Comparison of ENCODE assay signal across 7 cellular contexts in genomic region chr12:13534645-13535398, GRCh38.
A peak's percentile ranks its signal among the peaks of the same experiment; 100 is the strongest.
DNase-seq lines count a peak whose midpoint lies in the region; ATAC-seq, FAIRE-seq and TF ChIP-seq lines count a peak whose summit lies in the region.

No MANE protein-coding gene starts in this region.

- ATAC-seq in SK-N-SH treated with all-trans-retinoic acid at 6 μM for 48 hours (peak; percentile 84), HG02798 (IDR thresholded peaks at IDR 0.05; ENCODE audit: poor library complexity, unreplicated experiment) (no peak)
- no peak for ATAC-seq in stimulated activated naive CD8-positive, alpha-beta T cell treated with anti-CD3 and anti-CD28 coated beads, Interleukin-15, Interleukin-2, amounts not matched to agents 100 U/mL and 50 U/mL, for 24 hours

- H2BK20ac ChIP-seq in H1 (ENCODE audit: low read length) = no peak overlapping the region

- TF ChIP-seq CTCF in H1 (IDR thresholded peaks at IDR 0.05; ENCODE audit: control extremely low read depth in 1 of 3, insufficient read depth in 1 of 3, low read depth in 1 of 3, low read length in 3 of 3) = peak; percentile 67 to 96 (median 93)

- H3K23ac ChIP-seq in H1 (ENCODE audit: insufficient read length) (no peak overlapping the region), mesenchymal stem cell (ENCODE audit: low read length in 2 of 2) (no peak overlapping the region)

- H2BK5ac ChIP-seq in H1 (ENCODE audit: low read depth, low read length) (peak overlapping the region; percentile 85; the same call in 1 of the 2 replicates), mesenchymal stem cell (ENCODE audit: low read depth, low read length, poor library complexity, severe bottlenecking) (no peak overlapping the region)

- H2BK15ac ChIP-seq in H1 (ENCODE audit: low read length) (0 out of 2 replicates have a peak overlapping the region, but pooled peaks have one; percentile 67), mesenchymal stem cell (ENCODE audit: low read depth, poor library complexity, severe bottlenecking) (no peak overlapping the region)

- TF ChIP-seq EP300 in H1 (IDR thresholded peaks at IDR 0.05; ENCODE audit: borderline replicate concordance in 1 of 2, low read depth in 2 of 2, low read length in 2 of 2) = no peak

- H3K9me3 ChIP-seq in H1 (ENCODE audit: insufficient read depth in 2 of 2, low read depth in 1 of 2, low read length in 1 of 2) = no peaks in the 10 kb centered on the region
- H3K9me3 ChIP-seq in mesenchymal stem cell (ENCODE audit: control insufficient read depth, low read length) = no peaks in the 10 kb centered on the region

- H3K14ac ChIP-seq in H1 (ENCODE audit: insufficient read length) (no peak overlapping the region), mesenchymal stem cell (ENCODE audit: low read length in 2 of 2) (no peak overlapping the region)

- H3K56ac ChIP-seq in H1 (replicated peaks; ENCODE audit: insufficient read length, low read depth, low read length) = no peak overlapping the region

- H4K91ac ChIP-seq in H1 (replicated peaks; ENCODE audit: insufficient read length, low read length) = no peak overlapping the region
- H4K91ac ChIP-seq in mesenchymal stem cell (ENCODE audit: low read length) = no peak overlapping the region

- CTCF ChIA-PET in H1 (lab: Charles Lee; ENCODE audit: partially characterized antibody) = interaction anchor here (0.6 to 4.0 kb wide), 72 partner anchors 11 to 1343 kb away, joined by 3 to 30 read pairs (median 4); no protein-coding TSS in a partner anchor

- H3K4ac ChIP-seq in H1 (replicated peaks; ENCODE audit: insufficient read length, low read depth, low read length) = no peak overlapping the region
- no peak overlapping the region for H3K4ac ChIP-seq in mesenchymal stem cell (ENCODE audit: low read depth in 1 of 2, low read length in 2 of 2)

- H3K18ac ChIP-seq in H1 (ENCODE audit: extremely low read depth, low read length) (peak overlapping the region; percentile 89), mesenchymal stem cell (ENCODE audit: low read depth in 1 of 2, low read length in 2 of 2) (no peak overlapping the region)

- H4K8ac ChIP-seq in H1 (ENCODE audit: extremely low read depth, insufficient read depth, low read length) = no peak overlapping the region
- H4K8ac ChIP-seq in mesenchymal stem cell (ENCODE audit: low read length) = no peak overlapping the region

- H3K36me3 ChIP-seq in H1 (ENCODE audit: control insufficient read depth in 2 of 4, insufficient read depth in 4 of 4, low read length in 3 of 4) = no peaks in the 10 kb centered on the region
- no peaks in the 10 kb centered on the region for H3K36me3 ChIP-seq in mesenchymal stem cell (ENCODE audit: control insufficient read depth in 1 of 2, insufficient read depth in 2 of 2, low read depth in 1 of 2, low read length in 2 of 2)

- WGBS in H1 (ENCODE audit: extremely low coverage in 1 of 2, insufficient coverage in 1 of 2, insufficient read length in 1 of 2, insufficient replicate concordance in 2 of 2, low coverage in 1 of 2, low lambda C conversion rate in 2 of 2, missing lambda C conversion rate in 1 of 2), 2 experiments = 31% methylated on average over 8 of the region's 8 CpGs; no CpG with 5 or more reads in 1 of the 2 experiments
- WGBS in mesenchymal stem cell = 34% methylated on average over 7 of the region's 8 CpGs

- peak; percentile 77 for FAIRE-seq in H1 (lab: Jason Lieb, UNC)

- H3K4me2 ChIP-seq in H1 (ENCODE audit: insufficient read depth in 1 of 2, low read depth in 2 of 2, low read length in 2 of 2) (peak overlapping the region; percentile 33 to 48; a peak in 3 of 4 replicates), mesenchymal stem cell (ENCODE audit: low read length, poor library complexity, severe bottlenecking) (peak overlapping the region; percentile 59)

- H2BK12ac ChIP-seq in H1 (ENCODE audit: low read depth, low read length) (no peak overlapping the region), mesenchymal stem cell (ENCODE audit: low read length in 2 of 2) (no peak overlapping the region)

- no peaks in the 10 kb centered on the region for H3K79me2 ChIP-seq in H1 (ENCODE audit: control insufficient read depth in 1 of 2, insufficient read depth in 2 of 2, low read length in 2 of 2)

- H4K5ac ChIP-seq in H1 (ENCODE audit: insufficient read length, low read depth, low read length) = no peak overlapping the region

- no peak overlapping the region for H3K9ac ChIP-seq in H1 (replicated peaks in 1 of 4; ENCODE audit: extremely low read depth in 1 of 4, low read depth in 3 of 4, low read length in 3 of 4)
- H3K9ac ChIP-seq in mesenchymal stem cell (ENCODE audit: low read length) = peak overlapping the region; percentile 66

- H3K79me1 ChIP-seq in H1 (ENCODE audit: low read depth, low read length) (no peaks in the 10 kb centered on the region), mesenchymal stem cell (replicated peaks; ENCODE audit: low read length, poor library complexity, severe bottlenecking) (no peaks in the 10 kb centered on the region)

- no peaks in the 10 kb centered on the region for H4K20me1 ChIP-seq in H1 (replicated peaks in 1 of 2; ENCODE audit: control insufficient read depth in 1 of 2, insufficient read depth in 2 of 2, low read length in 2 of 2)

- H3K27ac ChIP-seq in H1 (ENCODE audit: low read depth, low read length) (no peak overlapping the region), mesenchymal stem cell (ENCODE audit: low read length, poor library complexity, severe bottlenecking) (no peak overlapping the region)

- in situ Hi-C loops in G401 (cut with HindIII; ENCODE audit: low sequenced_read_pairs) = no loop called here

- H2AFZ ChIP-seq in H1 (ENCODE audit: low read length) (peak overlapping the region; percentile 99), mesenchymal stem cell (ENCODE audit: low read depth, low read length) (no peak overlapping the region)

- peak; percentile 81 to 90 for TF ChIP-seq RAD21 in H1 (IDR thresholded peaks at IDR 0.05 in 1 of 2, conservative IDR thresholded peaks at IDR 0.05 in 1 of 2; ENCODE audit: low read depth in 2 of 2, low read length in 2 of 2)

- H2AK5ac ChIP-seq in H1 (ENCODE audit: low read depth, low read length) (no peak overlapping the region), mesenchymal stem cell (ENCODE audit: low read length, severe bottlenecking) (no peak overlapping the region)

- POLR2A ChIA-PET in H1 (lab: Charles Lee; ENCODE audit: partially characterized antibody) = no interaction called here

- TF ChIP-seq POLR2A in H1 (IDR thresholded peaks at IDR 0.05; ENCODE audit: control extremely low read depth in 1 of 2, low read depth in 2 of 2, low read length in 2 of 2) = peak in 1 of 2 experiments; percentile 26; a peak in 1 of 3 replicates

- peak overlapping the region in 2 of 4 experiments; percentile 33 to 42; a peak in 4 of 8 replicates for H3K4me3 ChIP-seq in H1 (ENCODE audit: extremely low read depth in 1 of 4, insufficient read depth in 2 of 4, low read depth in 3 of 4, low read length in 4 of 4)
- H3K4me3 ChIP-seq in mesenchymal stem cell (ENCODE audit: insufficient read depth in 1 of 2, low read depth in 1 of 2, low read length in 2 of 2) = peak overlapping the region in 1 of 2 experiments; percentile 70

- H2BK120ac ChIP-seq in H1 (replicated peaks; ENCODE audit: low read depth, low read length) (no peak overlapping the region), mesenchymal stem cell (ENCODE audit: low read depth, low read length) (no peak overlapping the region)

- no peaks in the 10 kb centered on the region for H3K23me2 ChIP-seq in H1 (ENCODE audit: low read depth, low read length)

- DNase-seq in G401 (ENCODE audit: low spot score) (peak; percentile 57), HuH-7 (ENCODE audit: low spot score) (peak; percentile 33), H1 (ENCODE audit: low read depth in 1 of 2, low spot score in 2 of 2) (peak; percentile 46 to 99), mesenchymal stem cell (peak; percentile 7)
- DNase-seq in stimulated activated naive CD8-positive, alpha-beta T cell treated with anti-CD3 and anti-CD28 coated beads, Interleukin-15, Interleukin-2, amounts not matched to agents 100 U/mL and 50 U/mL, for 24 hours = peak; percentile 72

- H3K27me3 ChIP-seq in H1 (replicated peaks in 1 of 4; ENCODE audit: control insufficient read depth in 3 of 4, extremely low read depth in 1 of 4, insufficient read depth in 3 of 4, low read length in 3 of 4) (no peaks in the 10 kb centered on the region; a peak in 1 of 7 replicates), mesenchymal stem cell (ENCODE audit: control insufficient read depth in 1 of 2, insufficient read depth in 1 of 2, low read length in 2 of 2) (peaks cover 0 to 5% of the 10 kb centered on the region in 2 experiments)

- H3K4me1 ChIP-seq in H1 (replicated peaks in 1 of 4; ENCODE audit: control insufficient read depth in 3 of 4, insufficient read depth in 4 of 4, low read length in 3 of 4) = peaks cover 4 to 7% (median 4%) of the 10 kb centered on the region in 4 experiments
- no peaks in the 10 kb centered on the region for H3K4me1 ChIP-seq in mesenchymal stem cell (ENCODE audit: control insufficient read depth, insufficient read depth, low read depth, low read length)

TF ChIP-seq in SK-N-SH treated with all-trans-retinoic acid at 6 μM for 48 hours, 23 proteins besides CTCF, POLR2A, EP300 and RAD21 (continues in another document):
- no peak for TF ChIP-seq TCF4 (CRISPR knock-in tag; IDR thresholded peaks at IDR 0.05; ENCODE audit: borderline replicate concordance)
- no peak for TF ChIP-seq CSDC2 (CRISPR knock-in tag; IDR thresholded peaks at IDR 0.05)
- no peak for TF ChIP-seq ZNF565 (CRISPR knock-in tag; conservative IDR thresholded peaks at IDR 0.05; ENCODE audit: low read depth)

TF ChIP-seq in H1, 55 proteins besides CTCF, POLR2A, EP300 and RAD21:
- TF ChIP-seq ASH2L (IDR thresholded peaks at IDR 0.05; ENCODE audit: low read length) = peak; percentile 43
- TF ChIP-seq YY1 (IDR thresholded peaks at IDR 0.05; ENCODE audit: low read depth, low read length) = peak; percentile 52; the same call in 1 of the 2 replicates
- TF ChIP-seq KDM4A (IDR thresholded peaks at IDR 0.05; ENCODE audit: low read depth, low read length, severe bottlenecking) = peak; percentile 33
- TF ChIP-seq ATF2 (IDR thresholded peaks at IDR 0.05; ENCODE audit: low read length) = no peak

Comparison
In these comparisons a context has a peak if more than half of its experiments do, and no peak if none do; other contexts are left out.
1. DNase-seq: peak in every context shown above with its lines; median percentile 72 in H1; 72 in stimulated activated naive CD8-positive, alpha-beta T cell treated with anti-CD3 and anti-CD28 coated beads, Interleukin-15, Interleukin-2, amounts not matched to agents 100 U/mL and 50 U/mL, for 24 hours; 57 in G401; 33 in HuH-7; 7 in mesenchymal stem cell.